ENCODE assay signal across 9 cellular contexts in genomic region chr10:58755688-58756087, GRCh38.
DNase-seq lines count a peak whose midpoint lies in the region; ATAC-seq, FAIRE-seq and TF ChIP-seq lines count a peak whose summit lies in the region.
"Had no signal": no experiment of that assay in that cellular context is flagged by ENCODE, and none has a peak within 500 bp of the region (broad histone marks: within the 10 kb centered on the region; RNA-seq: fewer than 3 reads in every experiment).

No MANE protein-coding gene starts in this region.

- no peaks in the 10 kb centered on the region for H3K36me3 ChIP-seq in RWPE2 (ENCODE audit: low read depth)
- H3K36me3 ChIP-seq in rectal smooth muscle tissue (ENCODE audit: control insufficient read depth, insufficient read depth, low read length), result no peaks in the 10 kb centered on the region
- H3K36me3 ChIP-seq in body of pancreas (replicated peaks in 1 of 2; ENCODE audit: insufficient read depth in 1 of 2, low read depth in 2 of 2), result no peaks in the 10 kb centered on the region

- WGBS in body of pancreas, 2 donors, result 46 to 54% methylated on average over 4 of the region's 4 CpGs

- DNase-seq in Calu3, result peak; percentile 49
- DNase-seq in RWPE2 (ENCODE audit: low spot score), result no peak
- peak; percentile 51 to 78 for DNase-seq in foreskin fibroblast
- no peak for DNase-seq in GM12891 (ENCODE audit: insufficient read length, low spot score)
- no peak for DNase-seq in NCI-H1417 (lab: John Stamatoyannopoulos, UW)
- no peak for DNase-seq in body of pancreas
- DNase-seq in inferior parietal cortex (ENCODE audit: extremely low spot score), result no peak

- H3K4me1 ChIP-seq in RWPE2 (ENCODE audit: insufficient read depth, poor library complexity, severe bottlenecking), result peaks cover 6% of the 10 kb centered on the region
- H3K4me1 ChIP-seq in rectal smooth muscle tissue (ENCODE audit: control insufficient read depth, insufficient read depth, low read length), result peaks cover 2% of the 10 kb centered on the region
- H3K4me1 ChIP-seq in body of pancreas, result peaks cover 22% of the 10 kb centered on the region

- peak; percentile 97 for ATAC-seq in RWPE2 (ENCODE audit: low read depth)
- ATAC-seq in body of pancreas, result no peak

- peak overlapping the region; percentile 60 for H3K4me3 Mint-ChIP-seq in Calu3 (ENCODE audit: low read depth, unreplicated experiment)

- H3K27ac Mint-ChIP-seq in Calu3 (ENCODE audit: unreplicated experiment), result peak overlapping the region; percentile 35

- intact Hi-C loops in Calu3 (cut with micrococcal nuclease; ENCODE audit: unreplicated experiment) (loop anchor here (5.0 kb wide), 3 partner anchors 88 to 223 kb away; no protein-coding TSS in a partner anchor), body of pancreas (cut with DNase I) (no loop called here)

- H3K27ac ChIP-seq in RWPE2 (ENCODE audit: poor library complexity, severe bottlenecking), result peak overlapping the region; percentile 57
- peak overlapping the region; percentile 48 for H3K27ac ChIP-seq in rectal smooth muscle tissue (ENCODE audit: low read depth, low read length)
- H3K27ac ChIP-seq in body of pancreas, result peak overlapping the region in 2 of 4 donors; percentile 22 to 52

- H3K4me1 Mint-ChIP-seq in Calu3 (ENCODE audit: low read depth, unreplicated experiment), result peaks cover 53% of the 10 kb centered on the region

- H3K27me3 ChIP-seq in RWPE2 (ENCODE audit: insufficient read depth, poor library complexity, severe bottlenecking) (no peaks in the 10 kb centered on the region), rectal smooth muscle tissue (ENCODE audit: control insufficient read depth, insufficient read depth, low read length) (no peaks in the 10 kb centered on the region), body of pancreas (no peaks in the 10 kb centered on the region)

- H3K36me3 Mint-ChIP-seq in Calu3 (ENCODE audit: insufficient read depth, unreplicated experiment), result peaks cover 12% of the 10 kb centered on the region

- no peak overlapping the region for H3K9ac ChIP-seq in rectal smooth muscle tissue (ENCODE audit: low read length)

- no peaks in the 10 kb centered on the region for H3K27me3 Mint-ChIP-seq in Calu3 (ENCODE audit: unreplicated experiment)

- H3K4me3 ChIP-seq in RWPE2 (ENCODE audit: severe bottlenecking) (peak overlapping the region; percentile 29), foreskin fibroblast (ENCODE audit: low read depth in 1 of 2, low read length in 2 of 2) (peak overlapping the region; percentile 30 to 45), rectal smooth muscle tissue (ENCODE audit: low read length) (no peak overlapping the region), body of pancreas (no peak overlapping the region)
- H3K4me3 ChIP-seq: lung had no signal

- TF ChIP-seq POLR2A in GM12891 (IDR thresholded peaks at IDR 0.05; ENCODE audit: low read depth, low read length), result no peak
- no peak for TF ChIP-seq POLR2A in body of pancreas (IDR thresholded peaks at IDR 0.05)

- BruUV-seq in Calu3 (replicated peaks; lab: Mats Ljungman, UMichigan), result no TSS peak

- no peaks in the 10 kb centered on the region for H3K9me3 Mint-ChIP-seq in Calu3 (ENCODE audit: low read depth, unreplicated experiment)

- no peak for FAIRE-seq in GM12891 (lab: Jason Lieb, UNC)

- CTCF ChIA-PET in Calu3 (lab: Charles Lee), result no interaction called here

- H3K9me3 ChIP-seq in RWPE2 (ENCODE audit: severe bottlenecking), result no peaks in the 10 kb centered on the region
- no peaks in the 10 kb centered on the region for H3K9me3 ChIP-seq in body of pancreas

- TF ChIP-seq CTCF in Calu3 (IDR thresholded peaks at IDR 0.05; ENCODE audit: unreplicated experiment) (no peak), RWPE2 (IDR thresholded peaks at IDR 0.05; ENCODE audit: poor library complexity, severe bottlenecking) (no peak), foreskin fibroblast (IDR thresholded peaks at IDR 0.05; ENCODE audit: low read depth, low read length) (no peak), body of pancreas (IDR thresholded peaks at IDR 0.05) (no peak)

TF ChIP-seq in GM12891, 5 proteins besides CTCF, POLR2A, EP300 and RAD21:
- TF ChIP-seq POLR2AphosphoS5 (IDR thresholded peaks at IDR 0.05; ENCODE audit: low read depth, low read length) (no peak), POU2F2 (IDR thresholded peaks at IDR 0.05; ENCODE audit: low read depth, low read length) (no peak), PAX5 (IDR thresholded peaks at IDR 0.05; ENCODE audit: insufficient read depth, low read length, severe bottlenecking) (no peak), TAF1 (IDR thresholded peaks at IDR 0.05; ENCODE audit: low read depth, low read length) (no peak), SPI1 (IDR thresholded peaks at IDR 0.05; ENCODE audit: low read depth, low read length) (no peak)

Comparison
In these comparisons a context has a peak if more than half of its experiments do, and no peak if none do; other contexts are left out.
1. DNase-seq: peak in Calu3 (single experiment) and foreskin fibroblast (2 of 2); none in RWPE2 (single experiment), GM12891 (single experiment), NCI-H1417 (0 of 3), body of pancreas (0 of 4) and inferior parietal cortex (single experiment).
2. H3K4me3 ChIP-seq: peak in RWPE2 (single experiment) and foreskin fibroblast (2 of 2); none in rectal smooth muscle tissue (single experiment) and body of pancreas (0 of 2).